Comparison of ENCODE assay signal across 28 cellular contexts in the genomic region with DNA sequence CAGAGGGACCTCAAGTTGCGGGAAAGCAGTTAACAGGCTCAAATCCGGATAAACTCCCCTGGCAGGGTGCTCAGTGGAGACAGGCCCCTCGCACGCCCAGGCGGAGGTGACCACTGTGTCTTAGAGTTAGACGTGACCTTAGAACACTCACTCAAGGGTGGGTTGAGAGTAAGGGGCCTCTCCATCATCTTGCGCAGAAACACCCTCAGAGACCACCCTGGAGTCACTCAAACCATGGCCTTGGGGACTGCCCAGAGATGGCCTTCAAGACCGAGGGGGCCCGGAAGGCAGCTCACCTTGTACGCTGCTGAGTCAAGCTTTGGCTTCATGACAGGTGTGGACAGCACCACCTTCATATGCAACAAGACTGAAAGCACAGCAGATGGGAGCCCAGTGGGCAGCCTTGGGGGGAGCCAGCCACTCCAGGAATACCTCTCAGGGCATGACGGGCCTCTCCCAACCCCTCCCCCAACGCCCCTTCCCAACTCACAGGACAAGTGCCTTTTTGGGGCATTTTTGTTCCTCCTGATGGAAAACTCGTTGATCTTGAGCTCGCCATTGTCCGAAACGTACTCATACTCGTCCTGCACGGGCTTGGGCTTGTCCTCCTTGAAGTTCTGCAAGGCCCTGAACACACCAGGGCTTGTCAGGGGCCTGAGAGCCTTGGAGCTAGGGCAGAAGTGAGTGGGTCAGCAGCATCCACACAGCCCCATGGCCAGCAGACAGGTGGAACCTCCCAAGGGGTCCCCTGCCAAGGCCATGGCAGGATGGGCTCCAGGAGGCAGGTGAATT.
"Had no signal": no experiment of that assay in that cellular context is flagged by ENCODE, and none has a peak within 500 bp of the region (broad histone marks: within the 10 kb centered on the region; RNA-seq: fewer than 3 reads in every experiment).

No MANE protein-coding gene starts in this region.

- H3K4me3 Mint-ChIP-seq: activated CD4-positive, alpha-beta T cell treated with anti-CD3 and anti-CD28 coated beads, Interleukin-2, amount 10 ng/mL, durations not matched to agents 7 days and 5 days; activated CD8-positive, alpha-beta memory T cell treated with anti-CD3 and anti-CD28 coated beads, Interleukin-2, amount 10 ng/mL, durations not matched to agents 7 days and 5 days; activated CD8-positive, alpha-beta T cell treated with anti-CD3 and anti-CD28 coated beads for 36 hours; activated naive CD4-positive, alpha-beta T cell treated with anti-CD3 and anti-CD28 coated beads, Interleukin-2, amount 10 ng/mL, durations not matched to agents 7 days and 5 days; activated naive CD8-positive, alpha-beta T cell treated with anti-CD3 and anti-CD28 coated beads, Interleukin-2, amount 10 ng/mL, durations not matched to agents 7 days and 5 days; dendritic cell treated with granulocyte-macrophage colony-stimulating factor and Interleukin-4, amounts not matched to agents 40 ng/mL and 50 ng/mL, for 4 days; endodermal cell; nephron progenitor cell; stimulated activated naive B cell treated with anti-CD40 and anti-IgM and Interleukin-4, amounts not matched to agents 10 μg/mL and 1 μg/mL and 100 μg/mL, for 72 hours had no signal

- H3K27me3 ChIP-seq: foreskin keratinocyte, heart left ventricle, left lung, neutrophil, pancreas, right atrium auricular region, stomach, tibial artery had no signal

- H3K9me3 ChIP-seq: neutrophil, pancreas, right atrium auricular region had no signal

- H3K27ac Mint-ChIP-seq: activated CD4-positive, alpha-beta T cell treated with anti-CD3 and anti-CD28 coated beads, Interleukin-2, amount 10 ng/mL, durations not matched to agents 7 days and 5 days; activated CD8-positive, alpha-beta memory T cell treated with anti-CD3 and anti-CD28 coated beads, Interleukin-2, amount 10 ng/mL, durations not matched to agents 7 days and 5 days; activated CD8-positive, alpha-beta T cell treated with anti-CD3 and anti-CD28 coated beads for 36 hours; activated naive CD4-positive, alpha-beta T cell treated with anti-CD3 and anti-CD28 coated beads, Interleukin-2, amount 10 ng/mL, durations not matched to agents 7 days and 5 days; activated naive CD8-positive, alpha-beta T cell treated with anti-CD3 and anti-CD28 coated beads, Interleukin-2, amount 10 ng/mL, durations not matched to agents 7 days and 5 days; dendritic cell treated with granulocyte-macrophage colony-stimulating factor and Interleukin-4, amounts not matched to agents 40 ng/mL and 50 ng/mL, for 4 days; endodermal cell; nephron progenitor cell; stimulated activated naive B cell treated with anti-CD40 and anti-IgM and Interleukin-4, amounts not matched to agents 10 μg/mL and 1 μg/mL and 100 μg/mL, for 72 hours had no signal

- H3K4me3 ChIP-seq: heart left ventricle, left lung, pancreas, right atrium auricular region, smooth muscle cell, stomach, tibial artery had no signal

- H3K27ac ChIP-seq: foreskin keratinocyte, heart left ventricle, left lung, neutrophil, pancreas, right atrium auricular region, stomach, tibial artery had no signal

- H3K4me2 ChIP-seq: smooth muscle cell had no signal

- H3K36me3 Mint-ChIP-seq: activated naive CD4-positive, alpha-beta T cell treated with anti-CD3 and anti-CD28 coated beads, Interleukin-2, amount 10 ng/mL, durations not matched to agents 7 days and 5 days had no signal

- H3K36me3 ChIP-seq: heart left ventricle, left lung, neutrophil, pancreas, right atrium auricular region, stomach, tibial artery had no signal

- DNase-seq: activated CD4-positive, alpha-beta T cell treated with anti-CD3 and anti-CD28 coated beads, Interleukin-2, amount 10 ng/mL, durations not matched to agents 7 days and 5 days; activated CD4-positive, CD25-positive, alpha-beta regulatory T cell treated with anti-CD3 and anti-CD28 coated beads, Interleukin-2, amount 50 U/mL, for 72 hours; activated CD8-positive, alpha-beta memory T cell treated with anti-CD3 and anti-CD28 coated beads, Interleukin-2, amount 10 ng/mL, durations not matched to agents 7 days and 5 days; activated CD8-positive, alpha-beta T cell treated with anti-CD3 and anti-CD28 coated beads for 36 hours; activated gamma-delta T cell; activated naive CD4-positive, alpha-beta T cell treated with anti-CD3 and anti-CD28 coated beads, Interleukin-2, amount 10 ng/mL, durations not matched to agents 7 days and 5 days; activated naive CD8-positive, alpha-beta T cell treated with anti-CD3 and anti-CD28 coated beads, Interleukin-2, amount 10 ng/mL, durations not matched to agents 7 days and 5 days; activated T-cell treated with anti-CD3 and anti-CD28 coated beads for 4 hours; central memory CD4-positive, alpha-beta T cell; endodermal cell; foreskin keratinocyte; hypothalamus; kidney glomerular epithelial cell; nephron progenitor cell; stimulated activated CD4-positive, alpha-beta T cell treated with anti-CD3 and anti-CD28 coated beads, Interleukin-15, amount 100 ng/mL, for 24 hours; stimulated activated CD4-positive, alpha-beta T cell treated with anti-CD3 and anti-CD28 coated beads, Interleukin-2, amount 100 ng/mL, for 24 hours; stimulated activated naive B cell treated with anti-CD40 and anti-IgM and Interleukin-4, amounts not matched to agents 10 μg/mL and 1 μg/mL and 100 μg/mL, for 72 hours; stomach; T-helper 2 cell; tibial artery had no signal

- ATAC-seq: activated CD8-positive, alpha-beta memory T cell treated with anti-CD3 and anti-CD28 coated beads, Interleukin-2, amount 10 ng/mL, durations not matched to agents 7 days and 5 days; activated CD8-positive, alpha-beta T cell treated with anti-CD3 and anti-CD28 coated beads for 36 hours; esophagus mucosa; foreskin keratinocyte; heart left ventricle; left lung; stimulated activated naive B cell treated with anti-CD40 and anti-IgM and Interleukin-4, amounts not matched to agents 10 μg/mL and 1 μg/mL and 100 μg/mL, for 72 hours had no signal

- H3K27me3 Mint-ChIP-seq: activated CD4-positive, alpha-beta T cell treated with anti-CD3 and anti-CD28 coated beads, Interleukin-2, amount 10 ng/mL, durations not matched to agents 7 days and 5 days; activated CD8-positive, alpha-beta memory T cell treated with anti-CD3 and anti-CD28 coated beads, Interleukin-2, amount 10 ng/mL, durations not matched to agents 7 days and 5 days; activated CD8-positive, alpha-beta T cell treated with anti-CD3 and anti-CD28 coated beads for 36 hours; activated naive CD4-positive, alpha-beta T cell treated with anti-CD3 and anti-CD28 coated beads, Interleukin-2, amount 10 ng/mL, durations not matched to agents 7 days and 5 days; activated naive CD8-positive, alpha-beta T cell treated with anti-CD3 and anti-CD28 coated beads, Interleukin-2, amount 10 ng/mL, durations not matched to agents 7 days and 5 days; dendritic cell treated with granulocyte-macrophage colony-stimulating factor and Interleukin-4, amounts not matched to agents 40 ng/mL and 50 ng/mL, for 4 days; stimulated activated naive B cell treated with anti-CD40 and anti-IgM and Interleukin-4, amounts not matched to agents 10 μg/mL and 1 μg/mL and 100 μg/mL, for 72 hours had no signal

- H3K4me1 ChIP-seq: foreskin keratinocyte, heart left ventricle, left lung, pancreas, right atrium auricular region, stomach, tibial artery had no signal

- H3K4me1 Mint-ChIP-seq: activated CD4-positive, alpha-beta T cell treated with anti-CD3 and anti-CD28 coated beads, Interleukin-2, amount 10 ng/mL, durations not matched to agents 7 days and 5 days; activated CD8-positive, alpha-beta memory T cell treated with anti-CD3 and anti-CD28 coated beads, Interleukin-2, amount 10 ng/mL, durations not matched to agents 7 days and 5 days; activated naive CD4-positive, alpha-beta T cell treated with anti-CD3 and anti-CD28 coated beads, Interleukin-2, amount 10 ng/mL, durations not matched to agents 7 days and 5 days; activated naive CD8-positive, alpha-beta T cell treated with anti-CD3 and anti-CD28 coated beads, Interleukin-2, amount 10 ng/mL, durations not matched to agents 7 days and 5 days; endodermal cell; nephron progenitor cell; stimulated activated naive B cell treated with anti-CD40 and anti-IgM and Interleukin-4, amounts not matched to agents 10 μg/mL and 1 μg/mL and 100 μg/mL, for 72 hours had no signal
